In genomic region chr1:30085814-30086770, GRCh38 we compare ENCODE assay signal across 8 cellular contexts.
DNase-seq lines count a peak whose midpoint lies in the region; ATAC-seq, FAIRE-seq and TF ChIP-seq lines count a peak whose summit lies in the region.

No MANE protein-coding gene starts in this region.

- FAIRE-seq in H1 (lab: Jason Lieb, UNC) = no peak

- H3K4me1 Mint-ChIP-seq in activated CD4-positive, alpha-beta T cell treated with anti-CD3 and anti-CD28 coated beads for 36 hours = no peaks in the 10 kb centered on the region

- peak overlapping the region; percentile 45 to 68; a peak in 3 of 4 replicates for H3K4me2 ChIP-seq in H1 (ENCODE audit: insufficient read depth in 1 of 2, low read depth in 2 of 2, low read length in 2 of 2)

- no peaks in the 10 kb centered on the region for H3K9me3 Mint-ChIP-seq in activated CD4-positive, alpha-beta T cell treated with anti-CD3 and anti-CD28 coated beads for 36 hours (ENCODE audit: low read depth)

- H3K4me3 ChIP-seq in RWPE2 (ENCODE audit: severe bottlenecking) = no peak overlapping the region
- peak overlapping the region in 3 of 4 experiments; percentile 9 to 53 (median 19); a peak in 4 of 8 replicates for H3K4me3 ChIP-seq in H1 (ENCODE audit: extremely low read depth in 1 of 4, insufficient read depth in 2 of 4, low read depth in 3 of 4, low read length in 4 of 4)
- H3K4me3 ChIP-seq in upper lobe of left lung = no peak overlapping the region

- no peak overlapping the region for H3K56ac ChIP-seq in H1 (replicated peaks; ENCODE audit: insufficient read length, low read depth, low read length)

- peak; percentile 64 for ATAC-seq in activated CD4-positive, alpha-beta T cell treated with anti-CD3 and anti-CD28 coated beads for 36 hours
- ATAC-seq in RWPE2 (ENCODE audit: low read depth) = no peak
- peak in 1 of 2 donors; percentile 71 for ATAC-seq in upper lobe of left lung (ENCODE audit: low FRiP score in 2 of 2)

- H2AK5ac ChIP-seq in H1 (ENCODE audit: low read depth, low read length) = no peak overlapping the region

- H3K36me3 ChIP-seq in RWPE2 (ENCODE audit: low read depth) (no peaks in the 10 kb centered on the region), H1 (ENCODE audit: control insufficient read depth in 2 of 4, insufficient read depth in 4 of 4, low read length in 3 of 4) (no peaks in the 10 kb centered on the region), upper lobe of left lung (no peaks in the 10 kb centered on the region)

- WGBS in H1 (ENCODE audit: extremely low coverage in 1 of 2, insufficient coverage in 1 of 2, insufficient read length in 1 of 2, insufficient replicate concordance in 2 of 2, low coverage in 1 of 2, low lambda C conversion rate in 2 of 2, missing lambda C conversion rate in 1 of 2), 2 experiments = 48% methylated on average over 28 of the region's 45 CpGs; no CpG with 5 or more reads in 1 of the 2 experiments
- 30 to 53% methylated on average over 21 to 38 of the region's 45 CpGs for WGBS in upper lobe of left lung, 2 donors

- no peak overlapping the region; the same call in 1 of the 2 replicates for H3K18ac ChIP-seq in H1 (ENCODE audit: extremely low read depth, low read length)

- H2BK20ac ChIP-seq in H1 (ENCODE audit: low read length) = no peak overlapping the region

- no peak overlapping the region for H3K27ac Mint-ChIP-seq in activated CD4-positive, alpha-beta T cell treated with anti-CD3 and anti-CD28 coated beads for 36 hours

- TF ChIP-seq CTCF in RWPE2 (IDR thresholded peaks at IDR 0.05; ENCODE audit: poor library complexity, severe bottlenecking) (peak; percentile 76), H1 (IDR thresholded peaks at IDR 0.05; ENCODE audit: control extremely low read depth in 1 of 3, insufficient read depth in 1 of 3, low read depth in 1 of 3, low read length in 3 of 3) (peak; percentile 67 to 92 (median 77)), upper lobe of left lung (IDR thresholded peaks at IDR 0.05) (peak; percentile 61 to 76 (median 66))

- H3K4ac ChIP-seq in H1 (replicated peaks; ENCODE audit: insufficient read length, low read depth, low read length) = no peak overlapping the region

- peak overlapping the region; percentile 56 for H4K91ac ChIP-seq in H1 (replicated peaks; ENCODE audit: insufficient read length, low read length)

- intact Hi-C loops in activated CD4-positive, alpha-beta T cell treated with anti-CD3 and anti-CD28 coated beads for 36 hours (cut with DNase I, micrococcal nuclease) = loop anchor here (1.0 to 10.0 kb wide), 7 partner anchors 174 to 850 kb away; partner anchors contain the start of gene PTPRU (in 1 of the 2)

- no peaks in the 10 kb centered on the region for H3K23me2 ChIP-seq in H1 (ENCODE audit: low read depth, low read length)

- no peak overlapping the region for H2BK120ac ChIP-seq in H1 (replicated peaks; ENCODE audit: low read depth, low read length)

- H4K5ac ChIP-seq in H1 (ENCODE audit: insufficient read length, low read depth, low read length) = peak overlapping the region; percentile 22

- H3K27me3 ChIP-seq in RWPE2 (ENCODE audit: insufficient read depth, poor library complexity, severe bottlenecking) = no peaks in the 10 kb centered on the region
- H3K27me3 ChIP-seq in H1 (replicated peaks in 1 of 4; ENCODE audit: control insufficient read depth in 3 of 4, extremely low read depth in 1 of 4, insufficient read depth in 3 of 4, low read length in 3 of 4) = no peaks in the 10 kb centered on the region; a peak in 1 of 7 replicates
- H3K27me3 ChIP-seq in upper lobe of left lung = no peaks in the 10 kb centered on the region

- TF ChIP-seq POLR2A in H1 (IDR thresholded peaks at IDR 0.05; ENCODE audit: control extremely low read depth in 1 of 2, low read depth in 2 of 2, low read length in 2 of 2) (no peak), upper lobe of left lung (IDR thresholded peaks at IDR 0.05) (no peak)

- DNase-seq in activated CD4-positive, alpha-beta T cell treated with anti-CD3 and anti-CD28 coated beads for 36 hours = peak; percentile 75
- no peak for DNase-seq in activated CD4-positive, alpha-beta T cell treated with anti-CD3 and anti-CD28 coated beads for 4 hours
- DNase-seq in RWPE2 (ENCODE audit: low spot score) (no peak), H1 (ENCODE audit: low read depth in 1 of 2, low spot score in 2 of 2) (peak; percentile 57 to 98), midbrain (lab: John Stamatoyannopoulos, UW) (peak; percentile 46), upper lobe of left lung (peak in 1 of 2 donors; percentile 94), NCI-H524 treated with DMSO at 0.1 percent for 48 hours (lab: John Stamatoyannopoulos, UW) (no peak), RKO (ENCODE audit: low spot score) (no peak)

- 0 out of 2 replicates have a peak overlapping the region, but pooled peaks have one; percentile 73 for H2AFZ ChIP-seq in H1 (ENCODE audit: low read length)

- POLR2A ChIA-PET in activated CD4-positive, alpha-beta T cell treated with anti-CD3 and anti-CD28 coated beads for 36 hours (lab: Charles Lee) = interaction anchor here (0.5 kb wide), 1 partner anchor 1070 kb away, joined by 4 read pairs; no protein-coding TSS in a partner anchor
- POLR2A ChIA-PET in H1 (lab: Charles Lee; ENCODE audit: partially characterized antibody) = no interaction called here

- no peak for TF ChIP-seq EP300 in H1 (IDR thresholded peaks at IDR 0.05; ENCODE audit: borderline replicate concordance in 1 of 2, low read depth in 2 of 2, low read length in 2 of 2)
- no peak for TF ChIP-seq EP300 in upper lobe of left lung (IDR thresholded peaks at IDR 0.05)

- H3K9me3 ChIP-seq in RWPE2 (ENCODE audit: severe bottlenecking) (no peaks in the 10 kb centered on the region), H1 (ENCODE audit: insufficient read depth in 2 of 2, low read depth in 1 of 2, low read length in 1 of 2) (no peaks in the 10 kb centered on the region), upper lobe of left lung (peaks cover 0 to 1% (median under 1%) of the 10 kb centered on the region in 4 donors)

- H3K4me1 ChIP-seq in RWPE2 (ENCODE audit: insufficient read depth, poor library complexity, severe bottlenecking) (peaks cover 15% of the 10 kb centered on the region), H1 (replicated peaks in 1 of 4; ENCODE audit: control insufficient read depth in 3 of 4, insufficient read depth in 4 of 4, low read length in 3 of 4) (peaks cover 0 to 10% (median 3%) of the 10 kb centered on the region in 4 experiments; a peak in 5 of 7 replicates), upper lobe of left lung (peaks cover 22 to 31% (median 25%) of the 10 kb centered on the region in 4 donors)

- no peak overlapping the region for H3K23ac ChIP-seq in H1 (ENCODE audit: insufficient read length)

- no peak overlapping the region for H3K4me3 Mint-ChIP-seq in activated CD4-positive, alpha-beta T cell treated with anti-CD3 and anti-CD28 coated beads for 36 hours

- 0 out of 2 replicates have a peak overlapping the region, but pooled peaks have one; percentile 30 for H2BK12ac ChIP-seq in H1 (ENCODE audit: low read depth, low read length)

- H3K36me3 Mint-ChIP-seq in activated CD4-positive, alpha-beta T cell treated with anti-CD3 and anti-CD28 coated beads for 36 hours (ENCODE audit: low read depth) = no peaks in the 10 kb centered on the region

- TF ChIP-seq RAD21 in H1 (IDR thresholded peaks at IDR 0.05 in 1 of 2, conservative IDR thresholded peaks at IDR 0.05 in 1 of 2; ENCODE audit: low read depth in 2 of 2, low read length in 2 of 2) = peak; percentile 88 to 90

- H3K9ac ChIP-seq in H1 (replicated peaks in 1 of 4; ENCODE audit: extremely low read depth in 1 of 4, low read depth in 3 of 4, low read length in 3 of 4) = no peak overlapping the region

- H3K27ac ChIP-seq in RWPE2 (ENCODE audit: poor library complexity, severe bottlenecking) = no peak overlapping the region
- H3K27ac ChIP-seq in H1 (ENCODE audit: low read depth, low read length) = no peak overlapping the region
- H3K27ac ChIP-seq in upper lobe of left lung = no peak overlapping the region

- H3K79me2 ChIP-seq in H1 (ENCODE audit: control insufficient read depth in 1 of 2, insufficient read depth in 2 of 2, low read length in 2 of 2) = no peaks in the 10 kb centered on the region

- peak overlapping the region; percentile 68; the same call in 1 of the 2 replicates for H2BK5ac ChIP-seq in H1 (ENCODE audit: low read depth, low read length)

- no peak overlapping the region for H2BK15ac ChIP-seq in H1 (ENCODE audit: low read length)

- no peaks in the 10 kb centered on the region for H3K79me1 ChIP-seq in H1 (ENCODE audit: low read depth, low read length)

- H3K14ac ChIP-seq in H1 (ENCODE audit: insufficient read length) = no peak overlapping the region

- CTCF ChIA-PET in activated CD4-positive, alpha-beta T cell treated with anti-CD3 and anti-CD28 coated beads for 36 hours (lab: Charles Lee) = no interaction called here
- CTCF ChIA-PET in H1 (lab: Charles Lee; ENCODE audit: partially characterized antibody) = interaction anchor here (0.6 to 3.3 kb wide), 38 partner anchors 12 to 670 kb away, joined by 3 to 24 read pairs (median 3); no protein-coding TSS in a partner anchor

- H4K8ac ChIP-seq in H1 (ENCODE audit: extremely low read depth, insufficient read depth, low read length) = peak overlapping the region; percentile 68

- H3K27me3 Mint-ChIP-seq in activated CD4-positive, alpha-beta T cell treated with anti-CD3 and anti-CD28 coated beads for 36 hours = peaks cover 35% of the 10 kb centered on the region

- no peaks in the 10 kb centered on the region for H4K20me1 ChIP-seq in H1 (replicated peaks in 1 of 2; ENCODE audit: control insufficient read depth in 1 of 2, insufficient read depth in 2 of 2, low read length in 2 of 2)

TF ChIP-seq in H1, 55 proteins besides CTCF, POLR2A, EP300 and RAD21 (continues in another document):
- TF ChIP-seq CHD2 (IDR thresholded peaks at IDR 0.05; ENCODE audit: low read length) = peak; percentile 25; the same call in 1 of the 2 replicates
- TF ChIP-seq BRCA1 (IDR thresholded peaks at IDR 0.05; ENCODE audit: low read depth, low read length) = no peak
- TF ChIP-seq ASH2L (IDR thresholded peaks at IDR 0.05; ENCODE audit: low read length) = peak; percentile 34
- no peak for TF ChIP-seq GTF2F1 (IDR thresholded peaks at IDR 0.05; ENCODE audit: borderline replicate concordance, low read depth, low read length)
- no peak for TF ChIP-seq HDAC2 (IDR thresholded peaks at IDR 0.05; ENCODE audit: borderline replicate concordance in 1 of 2, low read depth in 2 of 2, low read length in 2 of 2)
- peak; percentile 62; the same call in 1 of the 2 replicates for TF ChIP-seq SP4 (IDR thresholded peaks at IDR 0.05; ENCODE audit: low read length)
- TF ChIP-seq BACH1 (IDR thresholded peaks at IDR 0.05; ENCODE audit: low read length) = no peak
- no peak for TF ChIP-seq PHF8 (conservative IDR thresholded peaks at IDR 0.05; ENCODE audit: low read depth, low read length)
- no peak for TF ChIP-seq SIRT6 (IDR thresholded peaks at IDR 0.05; ENCODE audit: low read length)
- TF ChIP-seq TBP (IDR thresholded peaks at IDR 0.05; ENCODE audit: low read depth, low read length) = no peak
- TF ChIP-seq KDM1A (IDR thresholded peaks at IDR 0.05; ENCODE audit: borderline replicate concordance, low read length) = peak; percentile 64; the same call in 1 of the 2 replicates

Comparison
In these comparisons a context has a peak if more than half of its experiments do, and no peak if none do; other contexts are left out.
1. DNase-seq: peak in activated CD4-positive, alpha-beta T cell treated with anti-CD3 and anti-CD28 coated beads for 36 hours (single experiment), H1 (2 of 2) and midbrain (single experiment); none in activated CD4-positive, alpha-beta T cell treated with anti-CD3 and anti-CD28 coated beads for 4 hours (0 of 2), RWPE2 (single experiment), NCI-H524 treated with DMSO at 0.1 percent for 48 hours (single experiment) and RKO (single experiment).
2. H3K4me3 ChIP-seq: peak in H1 (3 of 4); none in RWPE2 (single experiment) and upper lobe of left lung (0 of 4).
3. Peak in every context shown above with its lines, with median percentiles within 50 percentile points of each other: CTCF ChIP-seq.